ENCODE assay signal across 1 cellular context in genomic region chr3:17771177-17772048, GRCh38.
TF ChIP-seq lines count a peak whose summit lies in the region.

No MANE protein-coding gene starts in this region.

TF ChIP-seq in K562, 482 proteins besides CTCF, POLR2A, EP300 and RAD21 (continued from another document):
- no peak for TF ChIP-seq AFF1 (IDR thresholded peaks at IDR 0.05; ENCODE audit: low read depth in 1 of 2, partially characterized antibody in 2 of 2)
- peak in 1 of 2 experiments; percentile 53; a peak in 2 of 4 replicates for TF ChIP-seq MNT (conservative IDR thresholded peaks at IDR 0.05)
- no peak for TF ChIP-seq ZNF175 (CRISPR knock-in tag; IDR thresholded peaks at IDR 0.05; ENCODE audit: low read depth)
- no peak for TF ChIP-seq PHF20 (IDR thresholded peaks at IDR 0.05; ENCODE audit: partially characterized antibody)
- TF ChIP-seq ARID2 (IDR thresholded peaks at IDR 0.05): 0 out of 2 replicates have a peak, but pooled peaks have one; percentile 6
- TF ChIP-seq SP1 (CRISPR knock-in tag; IDR thresholded peaks at IDR 0.05): no peak
- TF ChIP-seq ZNF696 (CRISPR knock-in tag; conservative IDR thresholded peaks at IDR 0.05): no peak
- TF ChIP-seq SMAD4 (CRISPR knock-in tag; conservative IDR thresholded peaks at IDR 0.05): peak; percentile 59
- no peak for TF ChIP-seq ZNF444 (CRISPR knock-in tag; IDR thresholded peaks at IDR 0.05)
- TF ChIP-seq PYGO2 (tag; IDR thresholded peaks at IDR 0.05): no peak
- no peak for TF ChIP-seq ZNF695 (CRISPR knock-in tag; IDR thresholded peaks at IDR 0.05)
- no peak for TF ChIP-seq GTF2E2 (tag; IDR thresholded peaks at IDR 0.05)
- TF ChIP-seq KDM2B (CRISPR knock-in tag; IDR thresholded peaks at IDR 0.05): no peak
- peak in 1 of 2 experiments; percentile 22 for TF ChIP-seq NCOA2 (IDR thresholded peaks at IDR 0.05; ENCODE audit: partially characterized antibody in 2 of 2)
- TF ChIP-seq FIP1L1 (IDR thresholded peaks at IDR 0.05; ENCODE audit: low read depth, low read length, poor library complexity, severe bottlenecking): no peak
- TF ChIP-seq ETS1 (conservative IDR thresholded peaks at IDR 0.05; ENCODE audit: control insufficient read depth, low read depth, low read length): no peak
- no peak for TF ChIP-seq PATZ1 (CRISPR knock-in tag; IDR thresholded peaks at IDR 0.05; ENCODE audit: borderline replicate concordance)
- no peak for TF ChIP-seq XRCC5 (IDR thresholded peaks at IDR 0.05; ENCODE audit: low read depth, low read length)
